In genomic region chr18:29874519-29875098, GRCh38 we compare ENCODE assay signal across 8 cellular contexts.
DNase-seq lines count a peak whose midpoint lies in the region; ATAC-seq, FAIRE-seq and TF ChIP-seq lines count a peak whose summit lies in the region.

No MANE protein-coding gene starts in this region.

- no peak overlapping the region for H3K4me2 ChIP-seq in astrocyte (ENCODE audit: low read length)
- H3K4me2 ChIP-seq in mesenchymal stem cell (ENCODE audit: low read length, poor library complexity, severe bottlenecking): no peak overlapping the region

- H3K27me3 Mint-ChIP-seq in astrocyte (ENCODE audit: low read depth, unreplicated experiment): no peaks in the 10 kb centered on the region
- H3K27me3 Mint-ChIP-seq in activated CD4-positive, alpha-beta T cell treated with anti-CD3 and anti-CD28 coated beads, Interleukin-2, amount 10 ng/mL, durations not matched to agents 24 days and 14 days: no peaks in the 10 kb centered on the region

- no peaks in the 10 kb centered on the region for H3K36me3 Mint-ChIP-seq in astrocyte (ENCODE audit: low read depth, unreplicated experiment)
- H3K36me3 Mint-ChIP-seq in activated CD4-positive, alpha-beta T cell treated with anti-CD3 and anti-CD28 coated beads, Interleukin-2, amount 10 ng/mL, durations not matched to agents 24 days and 14 days (ENCODE audit: low read depth): no peaks in the 10 kb centered on the region

- peak; percentile 45 for DNase-seq in NCI-H748 (lab: John Stamatoyannopoulos, UW; ENCODE audit: unreplicated experiment)
- DNase-seq in NCI-H748 treated with DMSO at 0.1 percent for 48 hours (lab: John Stamatoyannopoulos, UW): no peak
- peak; percentile 67 for DNase-seq in NAMALWA (ENCODE audit: low spot score)
- DNase-seq in astrocyte (ENCODE audit: low read depth): peak; percentile 16
- peak; percentile 58 for DNase-seq in mesenchymal stem cell
- no peak for DNase-seq in activated CD4-positive, alpha-beta T cell treated with anti-CD3 and anti-CD28 coated beads, Interleukin-2, amount 10 ng/mL, durations not matched to agents 24 days and 14 days

- no peak overlapping the region for H2BK12ac ChIP-seq in mesenchymal stem cell (ENCODE audit: low read length in 2 of 2)

- H3K4me3 ChIP-seq in astrocyte (ENCODE audit: insufficient read depth, low read depth, low read length) (no peak overlapping the region), mesenchymal stem cell (ENCODE audit: insufficient read depth in 1 of 2, low read depth in 1 of 2, low read length in 2 of 2) (no peak overlapping the region)

- H3K79me1 ChIP-seq in mesenchymal stem cell (replicated peaks; ENCODE audit: low read length, poor library complexity, severe bottlenecking): no peaks in the 10 kb centered on the region

- no peak overlapping the region for H2BK15ac ChIP-seq in mesenchymal stem cell (ENCODE audit: low read depth, poor library complexity, severe bottlenecking)

- no peak overlapping the region for H3K9ac ChIP-seq in astrocyte (ENCODE audit: low read length)
- H3K9ac ChIP-seq in mesenchymal stem cell (ENCODE audit: low read length): no peak overlapping the region

- ATAC-seq in GM21390 (IDR thresholded peaks at IDR 0.05; ENCODE audit: unreplicated experiment): no peak
- no peak for ATAC-seq in GM18519 (IDR thresholded peaks at IDR 0.05; ENCODE audit: low FRiP score, unreplicated experiment)

- H3K9me3 ChIP-seq in astrocyte (ENCODE audit: insufficient read depth, low read depth, low read length): peaks cover 4% of the 10 kb centered on the region
- no peaks in the 10 kb centered on the region for H3K9me3 ChIP-seq in mesenchymal stem cell (ENCODE audit: control insufficient read depth, low read length)

- no peaks in the 10 kb centered on the region for H3K4me1 Mint-ChIP-seq in astrocyte (ENCODE audit: low read depth, unreplicated experiment)
- H3K4me1 Mint-ChIP-seq in activated CD4-positive, alpha-beta T cell treated with anti-CD3 and anti-CD28 coated beads, Interleukin-2, amount 10 ng/mL, durations not matched to agents 24 days and 14 days: no peaks in the 10 kb centered on the region

- FAIRE-seq in astrocyte (lab: Jason Lieb, UNC): no peak

- H2BK5ac ChIP-seq in mesenchymal stem cell (ENCODE audit: low read depth, low read length, poor library complexity, severe bottlenecking): no peak overlapping the region

- 100% methylated on average over 2 of the region's 3 CpGs for WGBS in mesenchymal stem cell

- peaks cover 6% of the 10 kb centered on the region for H3K9me3 Mint-ChIP-seq in astrocyte (ENCODE audit: unreplicated experiment)
- H3K9me3 Mint-ChIP-seq in activated CD4-positive, alpha-beta T cell treated with anti-CD3 and anti-CD28 coated beads, Interleukin-2, amount 10 ng/mL, durations not matched to agents 24 days and 14 days: no peaks in the 10 kb centered on the region

- no peak overlapping the region for H2AK5ac ChIP-seq in mesenchymal stem cell (ENCODE audit: low read length, severe bottlenecking)

- H2AFZ ChIP-seq in astrocyte (ENCODE audit: low read depth, low read length): no peak overlapping the region
- H2AFZ ChIP-seq in mesenchymal stem cell (ENCODE audit: low read depth, low read length): no peak overlapping the region

- no peak overlapping the region for H3K14ac ChIP-seq in mesenchymal stem cell (ENCODE audit: low read length in 2 of 2)

- H4K91ac ChIP-seq in mesenchymal stem cell (ENCODE audit: low read length): no peak overlapping the region

- TF ChIP-seq CTCF in astrocyte (IDR thresholded peaks at IDR 0.05; ENCODE audit: insufficient read depth, low read depth, low read length): peak; percentile 63

- no peak overlapping the region for H2BK120ac ChIP-seq in mesenchymal stem cell (ENCODE audit: low read depth, low read length)

- no peak overlapping the region for H3K23ac ChIP-seq in mesenchymal stem cell (ENCODE audit: low read length in 2 of 2)

- H3K79me2 ChIP-seq in astrocyte (ENCODE audit: insufficient read depth, low read length): no peaks in the 10 kb centered on the region

- no peak overlapping the region for H3K4me3 Mint-ChIP-seq in astrocyte (ENCODE audit: unreplicated experiment)
- H3K4me3 Mint-ChIP-seq in activated CD4-positive, alpha-beta T cell treated with anti-CD3 and anti-CD28 coated beads, Interleukin-2, amount 10 ng/mL, durations not matched to agents 24 days and 14 days: no peak overlapping the region

- H4K8ac ChIP-seq in mesenchymal stem cell (ENCODE audit: low read length): no peak overlapping the region

- no peak overlapping the region for H3K27ac Mint-ChIP-seq in astrocyte (ENCODE audit: unreplicated experiment)
- H3K27ac Mint-ChIP-seq in activated CD4-positive, alpha-beta T cell treated with anti-CD3 and anti-CD28 coated beads, Interleukin-2, amount 10 ng/mL, durations not matched to agents 24 days and 14 days: no peak overlapping the region

- H3K36me3 ChIP-seq in astrocyte (ENCODE audit: insufficient read depth, low read length) (no peaks in the 10 kb centered on the region), mesenchymal stem cell (ENCODE audit: control insufficient read depth in 1 of 2, insufficient read depth in 2 of 2, low read depth in 1 of 2, low read length in 2 of 2) (no peaks in the 10 kb centered on the region)

- H3K4me1 ChIP-seq in astrocyte (ENCODE audit: insufficient read depth, low read length) (no peaks in the 10 kb centered on the region), mesenchymal stem cell (ENCODE audit: control insufficient read depth, insufficient read depth, low read depth, low read length) (no peaks in the 10 kb centered on the region)

- H3K27me3 ChIP-seq in astrocyte (ENCODE audit: insufficient read depth, low read length) (no peaks in the 10 kb centered on the region), mesenchymal stem cell (ENCODE audit: control insufficient read depth in 1 of 2, insufficient read depth in 1 of 2, low read length in 2 of 2) (no peaks in the 10 kb centered on the region)

- H3K27ac ChIP-seq in astrocyte (ENCODE audit: low read depth, low read length) (no peak overlapping the region), mesenchymal stem cell (ENCODE audit: low read length, poor library complexity, severe bottlenecking) (no peak overlapping the region)

- H4K20me1 ChIP-seq in astrocyte (ENCODE audit: insufficient read depth, low read length): no peaks in the 10 kb centered on the region

- intact Hi-C loops in activated CD4-positive, alpha-beta T cell treated with anti-CD3 and anti-CD28 coated beads, Interleukin-2, amount 10 ng/mL, durations not matched to agents 24 days and 14 days (cut with micrococcal nuclease): loop anchor here (10.0 kb wide), 2 partner anchors 410 to 1100 kb away; no protein-coding TSS in a partner anchor

- no peak overlapping the region for H3K4ac ChIP-seq in mesenchymal stem cell (ENCODE audit: low read depth in 1 of 2, low read length in 2 of 2)

- H3K18ac ChIP-seq in mesenchymal stem cell (ENCODE audit: low read depth in 1 of 2, low read length in 2 of 2): no peak overlapping the region

Comparison
In these comparisons a context has a peak if more than half of its experiments do, and no peak if none do; other contexts are left out.
1. DNase-seq: peak in NCI-H748 (single experiment), NAMALWA (single experiment), astrocyte (single experiment) and mesenchymal stem cell (single experiment); none in NCI-H748 treated with DMSO at 0.1 percent for 48 hours (single experiment) and activated CD4-positive, alpha-beta T cell treated with anti-CD3 and anti-CD28 coated beads, Interleukin-2, amount 10 ng/mL, durations not matched to agents 24 days and 14 days (single experiment).